In genomic region chr6:39934060-39934757, GRCh38 we compare ENCODE assay signal across 1 cellular context.
TF ChIP-seq lines count a peak whose summit lies in the region.

Gene MOCS1 (minus strand): TSS chr6:39934462. CDS start chr6:39934417, 45 bp downstream.

TF ChIP-seq in HepG2, 621 proteins besides CTCF, POLR2A, EP300 and RAD21 (continued from another document and continues in another):
- TF ChIP-seq ZBTB25 (CRISPR knock-in tag; IDR thresholded peaks at IDR 0.05) (0 out of 2 replicates have a peak, but pooled peaks have one; percentile 26), RBM39 (IDR thresholded peaks at IDR 0.05; ENCODE audit: low read depth, low read length, poor library complexity, severe bottlenecking) (peak; percentile 66), ZNF407 (CRISPR knock-in tag; IDR thresholded peaks at IDR 0.05; ENCODE audit: not compliant biosample characterization) (peak; percentile 80), HCFC1 (IDR thresholded peaks at IDR 0.05; ENCODE audit: low read depth, low read length) (peak; percentile 82), SIX4 (CRISPR knock-in tag; IDR thresholded peaks at IDR 0.05) (0 out of 2 replicates have a peak, but pooled peaks have one; percentile 20), SAFB2 (CRISPR knock-in tag; IDR thresholded peaks at IDR 0.05; ENCODE audit: borderline replicate concordance, low read depth) (no peak), ZNF678 (CRISPR knock-in tag; IDR thresholded peaks at IDR 0.05) (no peak), NCOA2 (CRISPR knock-in tag; IDR thresholded peaks at IDR 0.05) (no peak), SAP130 (CRISPR knock-in tag; IDR thresholded peaks at IDR 0.05; ENCODE audit: low read depth) (peak; percentile 76), ZNF552 (CRISPR knock-in tag; IDR thresholded peaks at IDR 0.05; ENCODE audit: borderline replicate concordance) (no peak; the same call in 1 of the 2 replicates), MYC (CRISPR knock-in tag; IDR thresholded peaks at IDR 0.05; ENCODE audit: borderline replicate concordance) (peak; percentile 67; the same call in 1 of the 2 replicates), HNF4A (CRISPR knock-in tag; IDR thresholded peaks at IDR 0.05) (peak; percentile 32; the same call in 1 of the 2 replicates), SATB2 (CRISPR knock-in tag; IDR thresholded peaks at IDR 0.05) (no peak), ZNF792 (CRISPR knock-in tag; IDR thresholded peaks at IDR 0.05) (peak; percentile 75; the same call in 1 of the 2 replicates), NFKB2 (CRISPR knock-in tag; IDR thresholded peaks at IDR 0.05; ENCODE audit: borderline replicate concordance) (peak; percentile 80; the same call in 1 of the 2 replicates), ZBED4 (CRISPR knock-in tag; IDR thresholded peaks at IDR 0.05; ENCODE audit: borderline replicate concordance) (peak; percentile 98), PLRG1 (conservative IDR thresholded peaks at IDR 0.05) (no peak), SRY (CRISPR knock-in tag; IDR thresholded peaks at IDR 0.05) (peak; percentile 66; the same call in 1 of the 2 replicates), TBX2 (CRISPR knock-in tag; IDR thresholded peaks at IDR 0.05; ENCODE audit: borderline replicate concordance) (peak; percentile 64; the same call in 1 of the 2 replicates), ZNF280B (CRISPR knock-in tag; IDR thresholded peaks at IDR 0.05; ENCODE audit: borderline replicate concordance) (0 out of 2 replicates have a peak, but pooled peaks have one; percentile 72), HOXA3 (CRISPR knock-in tag; IDR thresholded peaks at IDR 0.05) (peak; percentile 43), SCMH1 (CRISPR knock-in tag; IDR thresholded peaks at IDR 0.05; ENCODE audit: borderline replicate concordance) (no peak), ZNF547 (CRISPR knock-in tag; IDR thresholded peaks at IDR 0.05) (peak; percentile 58; the same call in 1 of the 2 replicates), REST (IDR thresholded peaks at IDR 0.05; ENCODE audit: borderline replicate concordance in 1 of 2, low read depth in 1 of 2, low read length in 2 of 2) (no peak), KLF6 (CRISPR knock-in tag; IDR thresholded peaks at IDR 0.05) (peak; percentile 77), NR2F6 (IDR thresholded peaks at IDR 0.05) (peak; percentile 71), NR2F6 (CRISPR knock-in tag; IDR thresholded peaks at IDR 0.05) (peak; percentile 91), ZNF512B (CRISPR knock-in tag; IDR thresholded peaks at IDR 0.05; ENCODE audit: borderline replicate concordance) (no peak), ATF7-NPFF (CRISPR knock-in tag; IDR thresholded peaks at IDR 0.05; ENCODE audit: low read depth) (peak; percentile 64; the same call in 1 of the 2 replicates), HNRNPK (IDR thresholded peaks at IDR 0.05; ENCODE audit: low read depth, low read length, poor library complexity, severe bottlenecking) (peak; percentile 71)
